Comparison of ENCODE assay signal across 13 cellular contexts in the genomic region with DNA sequence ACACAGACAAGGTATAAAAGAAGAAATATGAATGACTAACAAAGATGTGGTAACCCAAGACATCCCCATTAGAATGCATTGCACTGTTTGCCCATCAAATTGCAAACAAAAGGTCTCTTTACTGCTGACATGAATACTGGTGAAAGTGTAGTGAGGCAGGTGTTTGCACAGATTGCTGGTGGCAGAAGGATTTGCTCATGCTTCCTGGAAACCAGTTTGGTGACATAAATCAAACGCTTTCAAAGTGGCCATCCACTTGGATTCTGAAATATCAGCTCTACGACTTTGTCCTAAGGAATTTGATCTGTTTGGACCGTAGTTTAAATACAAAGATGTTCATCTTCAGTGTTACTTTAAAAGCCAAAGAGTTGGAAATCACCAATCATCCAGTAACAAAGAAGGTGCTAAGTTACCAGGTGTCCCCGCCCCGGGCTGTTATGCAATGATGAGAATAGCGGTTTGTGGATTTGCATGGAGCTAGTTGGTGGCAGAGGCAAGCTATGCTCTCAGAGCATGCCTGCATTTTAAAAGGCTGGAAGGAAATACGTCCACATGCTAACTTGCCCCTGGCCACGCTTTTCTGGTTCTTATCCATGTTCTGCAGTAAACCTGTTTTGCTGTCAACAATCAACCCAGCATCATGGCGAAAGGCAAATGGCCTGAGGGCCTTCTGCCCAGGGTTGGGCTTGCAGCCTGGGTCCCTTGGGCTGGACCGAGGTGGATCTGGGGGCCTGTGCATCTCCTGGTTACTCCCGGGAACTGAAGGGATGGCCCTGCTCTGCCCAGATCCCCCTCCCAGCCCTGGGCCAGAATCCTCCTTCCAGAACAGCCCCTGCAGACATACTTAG. TPM values are rescaled to one million over a fixed set of nuclear protein-coding genes. Genes with fewer than 3 reads are reported as not detected.
DNase-seq lines count a peak whose midpoint lies in the region; ATAC-seq and TF ChIP-seq lines count a peak whose summit lies in the region.
"Had no signal": no experiment of that assay in that cellular context is flagged by ENCODE, and none has a peak within 500 bp of the region (broad histone marks: within the 10 kb centered on the region; RNA-seq: fewer than 3 reads in every experiment).

No MANE protein-coding gene starts in this region.

- WGBS in neuronal stem cell (ENCODE audit: extremely low coverage in 2 of 2, insufficient read length in 2 of 2, insufficient replicate concordance in 1 of 2), 2 donors: no CpG with 5 or more reads among the region's 11 CpGs
- WGBS in right cardiac atrium: 67% methylated on average over 11 of the region's 11 CpGs

- ATAC-seq in right cardiac atrium: no peak
- ATAC-seq: activated CD4-positive, CD25-positive, alpha-beta regulatory T cell treated with anti-CD3 and anti-CD28 coated beads, Interleukin-2, amount 50 U/mL, for 24 hours had no signal

- no peak for TF ChIP-seq CTCF in epithelial cell of esophagus (IDR thresholded peaks at IDR 0.05; ENCODE audit: insufficient read depth, low read depth, low read length, missing control alignments)

- H2BK15ac ChIP-seq in neuronal stem cell (ENCODE audit: low read length): no peak overlapping the region

- no peak overlapping the region for H2BK12ac ChIP-seq in neuronal stem cell (ENCODE audit: low read length)

- H3K4me3 ChIP-seq in epithelial cell of esophagus (ENCODE audit: low read length): no peak overlapping the region
- H3K4me3 ChIP-seq in neuronal stem cell (ENCODE audit: low read length in 2 of 2): no peak overlapping the region
- no peak overlapping the region for H3K4me3 ChIP-seq in right cardiac atrium (ENCODE audit: low read length)

- no peak overlapping the region for H3K14ac ChIP-seq in neuronal stem cell (ENCODE audit: low read length)

- H3K4ac ChIP-seq in neuronal stem cell (ENCODE audit: low read length): no peak overlapping the region

- H3K27ac ChIP-seq in neuronal stem cell (replicated peaks; ENCODE audit: low read length): no peak overlapping the region
- H3K27ac ChIP-seq in right cardiac atrium (ENCODE audit: low read length): no peak overlapping the region

- no peaks in the 10 kb centered on the region for H3K79me1 ChIP-seq in neuronal stem cell (ENCODE audit: low read depth, low read length)

- no peak overlapping the region for H4K91ac ChIP-seq in neuronal stem cell (ENCODE audit: low read depth, low read length, poor library complexity)

- intact Hi-C loops in right cardiac atrium (cut with DNase I): no loop called here

- H3K9me3 ChIP-seq in neuronal stem cell (replicated peaks in 1 of 2; ENCODE audit: control insufficient read depth in 2 of 2, insufficient read depth in 1 of 2, low read depth in 1 of 2, low read length in 2 of 2) (no peaks in the 10 kb centered on the region), right cardiac atrium (ENCODE audit: control insufficient read depth, low read length) (no peaks in the 10 kb centered on the region)

- DNase-seq in DMS53 (lab: John Stamatoyannopoulos, UW): peak; percentile 96
- DNase-seq in HT-29 (ENCODE audit: low spot score): peak; percentile 65
- DNase-seq in NCI-H2196 treated with DMSO at 0.1 percent for 48 hours (lab: John Stamatoyannopoulos, UW; ENCODE audit: unreplicated experiment): peak; percentile 87
- peak; percentile 60 for DNase-seq in epithelial cell of esophagus (ENCODE audit: low read depth)
- DNase-seq in 8988T: no peak
- DNase-seq in neuronal stem cell (ENCODE audit: low spot score): no peak
- DNase-seq in superior temporal gyrus (ENCODE audit: extremely low spot score): no peak
- no peak for DNase-seq in right cardiac atrium
- DNase-seq: CD4-positive, alpha-beta T cell had no signal

- H3K4me1 ChIP-seq in neuronal stem cell (ENCODE audit: control insufficient read depth in 2 of 2, insufficient read depth in 1 of 2, low read depth in 1 of 2, low read length in 2 of 2) (peaks cover 3% of the 10 kb centered on the region in 2 donors), right cardiac atrium (ENCODE audit: control insufficient read depth, insufficient read depth, low read length) (no peaks in the 10 kb centered on the region)

- no peak overlapping the region for H3K9ac ChIP-seq in neuronal stem cell (ENCODE audit: low read depth, low read length, poor library complexity)

- H3K23ac ChIP-seq in neuronal stem cell (ENCODE audit: low read depth, low read length, poor library complexity): no peak overlapping the region

- peaks cover 0 to 19% (median 0%) of the 10 kb centered on the region in 3 experiments for H3K27me3 ChIP-seq in neuronal stem cell (ENCODE audit: control insufficient read depth in 3 of 3, insufficient read depth in 3 of 3, low read depth in 1 of 3, low read length in 3 of 3)
- no peaks in the 10 kb centered on the region for H3K27me3 ChIP-seq in right cardiac atrium (ENCODE audit: control insufficient read depth, insufficient read depth)

- H2BK5ac ChIP-seq in neuronal stem cell (ENCODE audit: low read length): no peak overlapping the region

- H2AFZ ChIP-seq in neuronal stem cell (ENCODE audit: low read length): no peak overlapping the region

- H3K4me2 ChIP-seq in neuronal stem cell (ENCODE audit: insufficient read depth, low read length, poor library complexity, severe bottlenecking): no peak overlapping the region

- H3K18ac ChIP-seq in neuronal stem cell (ENCODE audit: low read length): no peak overlapping the region

- H4K8ac ChIP-seq in neuronal stem cell (ENCODE audit: low read depth, low read length): no peak overlapping the region

- H2AK5ac ChIP-seq in neuronal stem cell (ENCODE audit: low read depth, low read length): no peak overlapping the region

- no peak overlapping the region for H2BK120ac ChIP-seq in neuronal stem cell (ENCODE audit: low read depth, low read length)

- H3K36me3 ChIP-seq in neuronal stem cell (replicated peaks in 1 of 2; ENCODE audit: control insufficient read depth in 2 of 2, insufficient read depth in 2 of 2, low read length in 2 of 2): no peaks in the 10 kb centered on the region

RNA-seq across cellular contexts. Expression of a gene that starts 49.2 kb away (rescaled TPM):
- 0.08 TPM in 1 of 2 replicates, not detected in the other for total RNA-seq in HT-29 (2014; rRNA removed; shearing (Covaris generic))
- not detected for polyA plus RNA-seq in neuronal stem cell (2013, experiment 1 of 2)
- polyA plus RNA-seq in neuronal stem cell (2013, experiment 2 of 2): not detected
- total RNA-seq in right cardiac atrium: not detected
- not detected for polyA plus RNA-seq in right cardiac atrium
- total RNA-seq: frontal cortex, neural crest cell had no signal
- polyA plus RNA-seq: aorta had no signal

Comparison
In these comparisons a context has a peak if more than half of its experiments do, and no peak if none do; other contexts are left out.
1. DNase-seq: peak in DMS53 (single experiment), HT-29 (single experiment), NCI-H2196 treated with DMSO at 0.1 percent for 48 hours (single experiment) and epithelial cell of esophagus (single experiment); none in 8988T (single experiment), neuronal stem cell (single experiment), superior temporal gyrus (single experiment) and right cardiac atrium (0 of 3).